ENCODE assay signal across 21 cellular contexts in genomic region chr10:113555245-113555644, GRCh38. TPM values are rescaled to one million over a fixed set of nuclear protein-coding genes. Genes with fewer than 3 reads are reported as not detected.
"Had no signal": no experiment of that assay in that cellular context is flagged by ENCODE, and none has a peak within 500 bp of the region (broad histone marks: within the 10 kb centered on the region; RNA-seq: fewer than 3 reads in every experiment).

No MANE protein-coding gene starts in this region.

- H3K4me3 ChIP-seq: colonic mucosa, heart left ventricle, left ventricle myocardium inferior, lung, right atrium auricular region, tibial artery, upper lobe of left lung, uterus had no signal

- H3K4me1 ChIP-seq: colonic mucosa, uterus had no signal

- DNase-seq: cerebellar nuclear complex; colonic mucosa; effector CD8-positive, alpha-beta T cell; heart left ventricle; hypothalamus; kidney glomerular epithelial cell; left ventricle myocardium inferior; mesenchymal stem cell; naive B cell; nephron progenitor cell; posterior cingulate gyrus; small intestine; stimulated activated CD4-positive, alpha-beta T cell treated with anti-CD3 and anti-CD28 coated beads, Interleukin-4, amount 100 ng/mL, for 1 hour; tibial artery; upper lobe of left lung; uterus had no signal

- H3K36me3 ChIP-seq: colonic mucosa, heart left ventricle, left ventricle myocardium inferior, right atrium auricular region, tibial artery, upper lobe of left lung, uterus had no signal

- H3K27ac ChIP-seq: colonic mucosa, heart left ventricle, left ventricle myocardium inferior, right atrium auricular region, tibial artery, upper lobe of left lung, uterus had no signal

- H3K27me3 ChIP-seq: colonic mucosa, right atrium auricular region, uterus had no signal

- H3K9me3 ChIP-seq: colonic mucosa, heart left ventricle, left ventricle myocardium inferior, right atrium auricular region, tibial artery, upper lobe of left lung, uterus had no signal

RNA-seq across cellular contexts. Expression of gene HABP2, which starts 2.4 kb away (rescaled TPM):
- total RNA-seq: dermis microvascular lymphatic vessel endothelial cell, fibroblast of lung, frontal cortex, left ventricle myocardium inferior, right atrium auricular region had no signal
- polyA plus RNA-seq: fibroblast of lung had no signal
